8 cellular contexts compared by ENCODE assay signal in genomic region chr9:132351404-132352050, GRCh38. TPM values are rescaled to one million over a fixed set of nuclear protein-coding genes. Genes with fewer than 3 reads are reported as not detected.
DNase-seq lines count a peak whose midpoint lies in the region; ATAC-seq and TF ChIP-seq lines count a peak whose summit lies in the region.

No MANE protein-coding gene starts in this region.

- peaks cover 23% of the 10 kb centered on the region for H3F3A ChIP-seq in MM.1S (ENCODE audit: insufficient read depth, low read length)

- H3K27ac ChIP-seq in CD4-positive, alpha-beta memory T cell (ENCODE audit: low read depth, low read length), result peak overlapping the region; percentile 95
- peak overlapping the region; percentile 33; the same call in 1 of the 2 replicates for H3K27ac ChIP-seq in MM.1S (ENCODE audit: low read length)

- CTCF ChIA-PET in CD4-positive, alpha-beta memory T cell (lab: Charles Lee; ENCODE audit: partially characterized antibody), result interaction anchor here (0.6 to 1.7 kb wide), 2 partner anchors 25 to 83 kb away, joined by 3 to 5 read pairs; no protein-coding TSS in a partner anchor

- no peaks in the 10 kb centered on the region for H3K27me3 Mint-ChIP-seq in CD4-positive, alpha-beta memory T cell
- H3K27me3 Mint-ChIP-seq in naive thymus-derived CD8-positive, alpha-beta T cell, result peaks cover 0 to 1% (median 0%) of the 10 kb centered on the region in 5 donors

- POLR2A ChIA-PET in CD4-positive, alpha-beta memory T cell (lab: Charles Lee; ENCODE audit: partially characterized antibody), result interaction anchor here (0.7 to 1.7 kb wide), 9 partner anchors 11 to 1226 kb away, joined by 3 to 5 read pairs (median 3); partner anchors contain the start of genes CFAP77, DDX31 and NUP214
- POLR2A ChIA-PET in naive thymus-derived CD8-positive, alpha-beta T cell (lab: Charles Lee), result interaction anchor here (0.5 to 0.8 kb wide), 2 partner anchors 14 to 31 kb away, joined by 3 to 4 read pairs; no protein-coding TSS in a partner anchor

- H3K4me3 Mint-ChIP-seq in CD4-positive, alpha-beta memory T cell, result peak overlapping the region; percentile 65 to 93 (median 92)
- H3K4me3 Mint-ChIP-seq in naive thymus-derived CD8-positive, alpha-beta T cell, result peak overlapping the region; percentile 66 to 96 (median 84)

- peaks cover 40% of the 10 kb centered on the region for H3K79me2 ChIP-seq in MM.1S (ENCODE audit: low read length)

- peaks cover 39 to 69% (median 50%) of the 10 kb centered on the region in 4 donors for H3K4me1 Mint-ChIP-seq in CD4-positive, alpha-beta memory T cell
- H3K4me1 Mint-ChIP-seq in naive thymus-derived CD8-positive, alpha-beta T cell, result peaks cover 25 to 66% (median 52%) of the 10 kb centered on the region in 4 donors

- intact Hi-C loops in CD4-positive, alpha-beta memory T cell (cut with micrococcal nuclease), result loop anchor here (10.0 kb wide), 1 partner anchor 957 kb away; the partner anchor contains the start of gene PRRC2B

- DNase-seq in CD4-positive, alpha-beta memory T cell, result peak in 1 of 5 donors; percentile 11
- no peak for DNase-seq in MM.1S
- DNase-seq in adipocyte (ENCODE audit: low read depth), result peak; percentile 21
- DNase-seq in naive thymus-derived CD8-positive, alpha-beta T cell, result no peak
- DNase-seq in anterior cingulate cortex (lab: John Stamatoyannopoulos, UW), result no peak
- DNase-seq in MG63, result no peak
- DNase-seq in NCI-H82 (lab: John Stamatoyannopoulos, UW), result no peak

- H3K4me1 ChIP-seq in CD4-positive, alpha-beta memory T cell (ENCODE audit: insufficient read depth, low read length), result peaks cover 55% of the 10 kb centered on the region
- H3K4me1 ChIP-seq in MM.1S (ENCODE audit: low read length) (peaks cover 33% of the 10 kb centered on the region), adipocyte (ENCODE audit: control insufficient read depth, insufficient read depth, low read length) (peaks cover 37% of the 10 kb centered on the region)

- H4K20me1 ChIP-seq in MM.1S (ENCODE audit: insufficient read depth, low read length), result peaks cover 3% of the 10 kb centered on the region

- no peaks in the 10 kb centered on the region for H3K9me3 ChIP-seq in CD4-positive, alpha-beta memory T cell (ENCODE audit: control insufficient read depth in 1 of 2, low read length in 2 of 2)
- H3K9me3 ChIP-seq in MM.1S (replicated peaks; ENCODE audit: insufficient read depth, low read length), result no peaks in the 10 kb centered on the region
- H3K9me3 ChIP-seq in adipocyte (ENCODE audit: control insufficient read depth, low read length), result no peaks in the 10 kb centered on the region
- H3K9me3 ChIP-seq in MG63, result no peaks in the 10 kb centered on the region

- no peak overlapping the region for H2AFZ ChIP-seq in MM.1S (ENCODE audit: low read length)

- H3K27ac Mint-ChIP-seq in CD4-positive, alpha-beta memory T cell, result peak overlapping the region; percentile 84 to 96 (median 92)
- peak overlapping the region; percentile 58 to 97 (median 95) for H3K27ac Mint-ChIP-seq in naive thymus-derived CD8-positive, alpha-beta T cell

- H3K27me3 ChIP-seq in CD4-positive, alpha-beta memory T cell (ENCODE audit: insufficient read depth, low read length), result no peaks in the 10 kb centered on the region
- H3K27me3 ChIP-seq in MM.1S (replicated peaks; ENCODE audit: insufficient read depth, low read length) (no peaks in the 10 kb centered on the region), adipocyte (replicated peaks; ENCODE audit: control insufficient read depth, insufficient read depth, low read length) (no peaks in the 10 kb centered on the region), MG63 (no peaks in the 10 kb centered on the region)

- H3K36me3 ChIP-seq in CD4-positive, alpha-beta memory T cell (ENCODE audit: insufficient read depth, low read length), result peaks cover 38% of the 10 kb centered on the region
- peaks cover 5% of the 10 kb centered on the region for H3K36me3 ChIP-seq in MM.1S (replicated peaks; ENCODE audit: insufficient read depth, low read length)
- H3K36me3 ChIP-seq in adipocyte (ENCODE audit: control insufficient read depth, insufficient read depth, low read length, severe bottlenecking), result peaks cover 60% of the 10 kb centered on the region
- H3K36me3 ChIP-seq in MG63, result peaks cover 65% of the 10 kb centered on the region

- no peak for TF ChIP-seq CTCF in MM.1S (IDR thresholded peaks at IDR 0.05; ENCODE audit: low read length)

- H3K36me3 Mint-ChIP-seq in CD4-positive, alpha-beta memory T cell, result peaks cover 33 to 65% of the 10 kb centered on the region in 2 donors
- H3K36me3 Mint-ChIP-seq in naive thymus-derived CD8-positive, alpha-beta T cell, result peaks cover 0 to 56% (median 14%) of the 10 kb centered on the region in 3 donors

- H3K4me2 ChIP-seq in MM.1S (ENCODE audit: low read depth, low read length), result peak overlapping the region; percentile 42

- H3K9ac ChIP-seq in MM.1S (ENCODE audit: low read length), result no peak overlapping the region
- H3K9ac ChIP-seq in adipocyte (ENCODE audit: low read length), result peak overlapping the region; percentile 57

- H3K4me3 ChIP-seq in CD4-positive, alpha-beta memory T cell (ENCODE audit: low read length in 2 of 2), result peak overlapping the region in 1 of 2 donors; percentile 42
- H3K4me3 ChIP-seq in MM.1S (ENCODE audit: low read length), result peak overlapping the region; percentile 13; the same call in 1 of the 2 replicates
- H3K4me3 ChIP-seq in adipocyte (ENCODE audit: low read length), result peak overlapping the region; percentile 71
- H3K4me3 ChIP-seq in MG63, result no peak overlapping the region

- ATAC-seq in naive thymus-derived CD8-positive, alpha-beta T cell, result no peak
- ATAC-seq in activated CD4-positive, CD25-positive, alpha-beta regulatory T cell treated with anti-CD3 and anti-CD28 coated beads, Interleukin-2, amount 50 U/mL, for 24 hours, result no peak

- H3K9me2 ChIP-seq in MM.1S (replicated peaks; ENCODE audit: insufficient read depth, low read length), result no peaks in the 10 kb centered on the region

- peaks cover 0 to 4% (median 0%) of the 10 kb centered on the region in 8 donors for H3K9me3 Mint-ChIP-seq in CD4-positive, alpha-beta memory T cell
- no peaks in the 10 kb centered on the region for H3K9me3 Mint-ChIP-seq in naive thymus-derived CD8-positive, alpha-beta T cell

RNA-seq across cellular contexts. Expression of gene SETX, which starts 3.3 kb away (rescaled TPM):
- total RNA-seq in CD4-positive, alpha-beta memory T cell, result 10 to 100 TPM; 91.3 to 94.3 TPM
- polyA plus RNA-seq in CD4-positive, alpha-beta memory T cell, result 10 to 100 TPM; 10.1 to 39.2 TPM
- total RNA-seq in naive thymus-derived CD8-positive, alpha-beta T cell, result 10 to 100 TPM; 80.5 to 84.8 TPM
- 10 to 100 TPM; 21.4 to 29.1 (median 25.9) TPM for polyA plus RNA-seq in naive thymus-derived CD8-positive, alpha-beta T cell
- total RNA-seq in MG63 (2014; rRNA removed; shearing (Covaris generic); ENCODE audit: low replicate concordance), result 16.5 and 24.2 TPM in 2 replicates

RNA-seq across cellular contexts. Expression of gene TTF1, which starts 55.1 kb away (rescaled TPM):
- 10 to 100 TPM; 22.2 TPM for total RNA-seq in CD4-positive, alpha-beta memory T cell
- 1 to 10 TPM; 5.8 to 9.3 TPM for polyA plus RNA-seq in CD4-positive, alpha-beta memory T cell
- 10 to 100 TPM; 20.9 to 22.8 TPM for total RNA-seq in naive thymus-derived CD8-positive, alpha-beta T cell
- 1 to 10 TPM; 5.7 to 7.1 (median 5.9) TPM for polyA plus RNA-seq in naive thymus-derived CD8-positive, alpha-beta T cell
- 7.6 and 9.7 TPM in 2 replicates for total RNA-seq in MG63 (2014; rRNA removed; shearing (Covaris generic); ENCODE audit: low replicate concordance)

RNA-seq across cellular contexts. Expression of gene CFAP77, which starts 58.5 kb away (rescaled TPM):
- total RNA-seq in CD4-positive, alpha-beta memory T cell, result not detected
- polyA plus RNA-seq in CD4-positive, alpha-beta memory T cell, result not detected
- not detected for total RNA-seq in naive thymus-derived CD8-positive, alpha-beta T cell
- not detected for polyA plus RNA-seq in naive thymus-derived CD8-positive, alpha-beta T cell
- not detected in 2 replicates for total RNA-seq in MG63 (2014; rRNA removed; shearing (Covaris generic); ENCODE audit: low replicate concordance)
